ENCODE assay signal across 33 cellular contexts in genomic region chr10:94641480-94641879, GRCh38. TPM values are rescaled to one million over a fixed set of nuclear protein-coding genes. Genes with fewer than 3 reads are reported as not detected.
"Had no signal": no experiment of that assay in that cellular context is flagged by ENCODE, and none has a peak within 500 bp of the region (broad histone marks: within the 10 kb centered on the region; RNA-seq: fewer than 3 reads in every experiment).

No MANE protein-coding gene starts in this region.

- H3K4me3 Mint-ChIP-seq: immature natural killer cell; naive thymus-derived CD4-positive, alpha-beta T cell; natural killer cell treated with Interleukin-12 subunit alpha and Interleukin-12 subunit beta and Interleukin-15 and Interleukin-18, amount 100 ng/mL, for 72 hours; stimulated activated memory B cell treated with anti-CD40 and anti-IgM and Interleukin-4, amounts not matched to agents 10 μg/mL and 1 μg/mL and 100 μg/mL, for 72 hours; stimulated activated naive CD8-positive, alpha-beta T cell treated with anti-CD3 and anti-CD28 coated beads, Interleukin-15, amount 100 ng/mL, for 72 hours had no signal

- H3K36me3 Mint-ChIP-seq: immature natural killer cell had no signal

- H3K4me1 Mint-ChIP-seq: immature natural killer cell; naive thymus-derived CD4-positive, alpha-beta T cell; stimulated activated memory B cell treated with anti-CD40 and anti-IgM and Interleukin-4, amounts not matched to agents 10 μg/mL and 1 μg/mL and 100 μg/mL, for 72 hours; stimulated activated naive CD8-positive, alpha-beta T cell treated with anti-CD3 and anti-CD28 coated beads, Interleukin-15, amount 100 ng/mL, for 72 hours had no signal

- ATAC-seq: mucosa of descending colon; naive thymus-derived CD4-positive, alpha-beta T cell; natural killer cell treated with Interleukin-12 subunit alpha and Interleukin-12 subunit beta and Interleukin-15 and Interleukin-18, amount 100 ng/mL, for 72 hours; right lobe of liver; stimulated activated memory B cell treated with anti-CD40 and anti-IgM and Interleukin-4, amounts not matched to agents 10 μg/mL and 1 μg/mL and 100 μg/mL, for 72 hours; stimulated activated naive CD8-positive, alpha-beta T cell treated with anti-CD3 and anti-CD28 coated beads, Interleukin-15, amount 100 ng/mL, for 72 hours had no signal

- H3K4me1 ChIP-seq: left ventricle myocardium inferior, right atrium auricular region, tibial nerve, upper lobe of left lung, vagina had no signal

- H3K36me3 ChIP-seq: left ventricle myocardium inferior, ovary, right atrium auricular region, right lobe of liver, tibial nerve, upper lobe of left lung, vagina had no signal

- H3K9me3 ChIP-seq: ovary, vagina had no signal

- H3K27ac Mint-ChIP-seq: immature natural killer cell; naive thymus-derived CD4-positive, alpha-beta T cell; natural killer cell treated with Interleukin-12 subunit alpha and Interleukin-12 subunit beta and Interleukin-15 and Interleukin-18, amount 100 ng/mL, for 72 hours; progenitor cell of endocrine pancreas; stimulated activated memory B cell treated with anti-CD40 and anti-IgM and Interleukin-4, amounts not matched to agents 10 μg/mL and 1 μg/mL and 100 μg/mL, for 72 hours; stimulated activated naive CD8-positive, alpha-beta T cell treated with anti-CD3 and anti-CD28 coated beads, Interleukin-15, amount 100 ng/mL, for 72 hours had no signal

- H3K27me3 Mint-ChIP-seq: progenitor cell of endocrine pancreas; stimulated activated naive CD8-positive, alpha-beta T cell treated with anti-CD3 and anti-CD28 coated beads, Interleukin-15, amount 100 ng/mL, for 72 hours had no signal

- DNase-seq: hypothalamus; immature natural killer cell; kidney; left ventricle myocardium inferior; mesendoderm; midbrain; mucosa of descending colon; naive thymus-derived CD4-positive, alpha-beta T cell; ovary; right lobe of liver; stimulated activated CD4-positive, alpha-beta T cell treated with anti-CD3 and anti-CD28 coated beads, Interleukin-1b, Interleukin-23, amount 100 ng/mL, for 48 hours; stimulated activated CD4-positive, alpha-beta T cell treated with anti-CD3 and anti-CD28 coated beads, Interleukin-2, amount 100 ng/mL, for 48 hours; stimulated activated CD4-positive, alpha-beta T cell treated with anti-CD3 and anti-CD28 coated beads, Interleukin-4, amount 100 ng/mL, for 4 hours; stimulated activated CD8-positive, alpha-beta memory T cell treated with anti-CD3 and anti-CD28 coated beads, Interleukin-4, amount 100 ng/mL, for 48 hours; stimulated activated naive CD4-positive, alpha-beta T cell treated with Interleukin-2 at 50 U/mL for 16 hours; stimulated activated naive CD8-positive, alpha-beta T cell treated with anti-CD3 and anti-CD28 coated beads, Interleukin-15, amount 100 ng/mL, for 72 hours; substantia nigra; upper lobe of left lung had no signal

- H3K4me3 ChIP-seq: left ventricle myocardium inferior, lung, mucosa of descending colon, ovary, right atrium auricular region, right lobe of liver, smooth muscle cell, tibial nerve, upper lobe of left lung, vagina had no signal

- H3K27me3 ChIP-seq: ovary, right atrium auricular region, right lobe of liver, tibial nerve, upper lobe of left lung, vagina had no signal

- H3K27ac ChIP-seq: left ventricle myocardium inferior, ovary, right atrium auricular region, right lobe of liver, tibial nerve, upper lobe of left lung, vagina had no signal

RNA-seq across cellular contexts. Expression of gene CYP2C18, which starts 42.0 kb away (rescaled TPM):
- total RNA-seq: left ventricle myocardium inferior; myocyte; naive thymus-derived CD4-positive, alpha-beta T cell; natural killer cell treated with Interleukin-12 subunit alpha and Interleukin-12 subunit beta and Interleukin-15 and Interleukin-18, amount 100 ng/mL, for 72 hours; omental fat pad; progenitor cell of endocrine pancreas; pulmonary artery endothelial cell; right atrium auricular region; skeletal muscle tissue; temporal lobe; tibial nerve; urinary bladder had no signal
- polyA plus RNA-seq: immature natural killer cell; naive thymus-derived CD4-positive, alpha-beta T cell; neural cell; ovary; smooth muscle cell had no signal
